ENCODE assay signal across 20 cellular contexts in genomic region chr2:19993731-19994130, GRCh38.
"Had no signal": no experiment of that assay in that cellular context is flagged by ENCODE, and none has a peak within 500 bp of the region (broad histone marks: within the 10 kb centered on the region; RNA-seq: fewer than 3 reads in every experiment).

No MANE protein-coding gene starts in this region.

- H3K4me3 ChIP-seq: MG63, SJCRH30 had no signal

- DNase-seq: KBM-7, MG63, NCI-H1092, NCI-H1105 treated with DMSO at 0.1 percent for 48 hours, NCI-H1417 treated with DMSO at 0.1 percent for 48 hours, NCI-H146, NCI-H187, NCI-H2029, NCI-H2081 treated with DMSO at 0.1 percent for 48 hours, NCI-H2227 treated with DMSO at 0.1 percent for 48 hours, NCI-H510A, NCI-H526 treated with DMSO at 0.1 percent for 48 hours, NCI-H748 treated with DMSO at 0.1 percent for 48 hours, PC-3, SHP77, SJCRH30, T-helper 1 cell, T-helper 17 cell had no signal

- ATAC-seq: Panc1, PC-3, SK-N-SH treated with all-trans-retinoic acid at 6 μM for 48 hours, T-helper 17 cell had no signal
